In the genomic region with DNA sequence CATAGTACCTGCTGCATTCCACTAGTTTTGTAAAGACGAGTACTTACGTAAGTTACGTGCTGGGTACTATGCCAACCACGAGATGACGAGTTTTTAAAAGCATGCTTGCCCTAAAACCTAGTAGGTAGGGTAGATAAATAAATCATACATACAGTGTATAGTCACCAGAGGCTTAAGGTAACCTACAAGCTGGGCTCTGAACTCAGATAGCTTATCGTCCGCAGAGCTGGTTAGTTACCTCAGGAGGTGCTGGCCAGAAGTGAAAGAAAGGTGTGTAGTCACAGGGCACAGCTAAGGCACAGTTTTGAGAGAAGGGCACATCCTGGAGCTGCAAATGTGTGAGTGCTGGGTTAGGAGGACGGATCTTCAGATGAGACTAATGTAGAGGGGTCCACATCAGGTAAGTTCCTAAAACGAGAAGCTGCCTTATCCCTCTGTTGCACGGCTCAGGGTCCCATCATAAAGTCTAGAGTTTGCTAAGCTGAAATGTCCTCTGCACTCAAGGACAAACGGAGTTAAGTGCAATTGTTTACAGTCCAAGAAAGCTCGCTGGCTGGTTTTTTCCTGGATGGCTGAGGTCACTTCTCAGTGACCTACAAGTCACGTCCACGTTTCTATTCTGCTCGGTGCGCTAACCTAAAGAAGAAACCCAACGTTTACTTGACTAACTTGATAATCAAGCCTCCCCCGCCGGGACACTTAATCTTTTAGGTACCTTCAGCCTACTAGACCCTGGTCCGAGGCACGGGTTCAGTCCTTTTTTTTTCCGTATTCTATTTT, we compare ENCODE assay signal across 8 cellular contexts. TPM values are rescaled to one million over a fixed set of nuclear protein-coding genes. Genes with fewer than 3 reads are reported as not detected.
DNase-seq lines count a peak whose midpoint lies in the region; ATAC-seq and TF ChIP-seq lines count a peak whose summit lies in the region.

No MANE protein-coding gene starts in this region.

- H3K36me3 ChIP-seq in CD8-positive, alpha-beta memory T cell (ENCODE audit: insufficient read depth, low read length): no peaks in the 10 kb centered on the region
- H3K36me3 ChIP-seq in right atrium auricular region: no peaks in the 10 kb centered on the region
- no peaks in the 10 kb centered on the region for H3K36me3 ChIP-seq in gastrocnemius medialis

- CTCF ChIA-PET in CD8-positive, alpha-beta memory T cell (lab: Charles Lee): interaction anchor here (1.5 to 2.3 kb wide), 2 partner anchors 69 to 579 kb away, joined by 9 read pairs; a partner anchor contains a TSS

- TF ChIP-seq CTCF in right atrium auricular region (IDR thresholded peaks at IDR 0.05) (no peak), gastrocnemius medialis (IDR thresholded peaks at IDR 0.05 in 4 of 5, conservative IDR thresholded peaks at IDR 0.05 in 1 of 5) (no peak)

- no peak for DNase-seq in CD8-positive, alpha-beta memory T cell
- DNase-seq in activated T-cell treated with anti-CD3 and anti-CD28 coated beads, Interleukin-2, amount 50 U/mL, for 48 hours: peak; percentile 18 to 21
- DNase-seq in right atrium auricular region (ENCODE audit: low spot score) (no peak), gastrocnemius medialis (no peak), HCEC 1CT (no peak), GOT3 (lab: John Stamatoyannopoulos, UW) (no peak), NCI-H1436 (lab: John Stamatoyannopoulos, UW) (no peak)

- POLR2A ChIA-PET in CD8-positive, alpha-beta memory T cell (lab: Charles Lee): interaction anchor here (0.7 to 1.0 kb wide), 2 partner anchors 69 to 579 kb away, joined by 4 to 9 read pairs; a partner anchor contains a TSS

- H3K36me3 Mint-ChIP-seq in CD8-positive, alpha-beta memory T cell: peaks cover 0 to 4% (median 3%) of the 10 kb centered on the region in 3 donors

- H3K4me1 Mint-ChIP-seq in CD8-positive, alpha-beta memory T cell: peaks cover 26 to 34% (median 30%) of the 10 kb centered on the region in 3 donors

- peak overlapping the region; percentile 82 to 95 (median 93) for H3K4me3 Mint-ChIP-seq in CD8-positive, alpha-beta memory T cell

- peaks cover 14% of the 10 kb centered on the region for H3K4me1 ChIP-seq in CD8-positive, alpha-beta memory T cell (ENCODE audit: insufficient read depth, low read length)
- H3K4me1 ChIP-seq in right atrium auricular region: peaks cover 0 to 13% of the 10 kb centered on the region in 2 donors
- H3K4me1 ChIP-seq in gastrocnemius medialis: peaks cover 11 to 13% of the 10 kb centered on the region in 2 donors

- H3K27me3 Mint-ChIP-seq in CD8-positive, alpha-beta memory T cell: peaks cover 5 to 6% of the 10 kb centered on the region in 2 donors

- peak overlapping the region; percentile 76 for H3K27ac ChIP-seq in CD8-positive, alpha-beta memory T cell (ENCODE audit: low read depth, low read length)
- H3K27ac ChIP-seq in right atrium auricular region (peak overlapping the region; percentile 88 to 94), gastrocnemius medialis (peak overlapping the region; percentile 76 to 91 (median 86))

- intact Hi-C loops in gastrocnemius medialis (cut with DNase I; ENCODE audit: low total_unique reads): loop anchor here (1.0 to 2.0 kb wide), 2 partner anchors 70 to 192 kb away; a partner anchor contains a TSS

- peak overlapping the region; percentile 75 to 93 (median 89) for H3K27ac Mint-ChIP-seq in CD8-positive, alpha-beta memory T cell

- ATAC-seq in HG02678 (IDR thresholded peaks at IDR 0.05; ENCODE audit: unreplicated experiment) (peak; percentile 0), gastrocnemius medialis (peak in 1 of 2 donors; percentile 9)

- peaks cover 0 to 3% (median 0%) of the 10 kb centered on the region in 5 donors for H3K9me3 Mint-ChIP-seq in CD8-positive, alpha-beta memory T cell

- no peak for TF ChIP-seq POLR2A in gastrocnemius medialis (IDR thresholded peaks at IDR 0.05)

- no peaks in the 10 kb centered on the region for H3K9me3 ChIP-seq in CD8-positive, alpha-beta memory T cell (ENCODE audit: low read length)
- peaks cover 0 to 6% of the 10 kb centered on the region in 2 donors for H3K9me3 ChIP-seq in right atrium auricular region
- H3K9me3 ChIP-seq in gastrocnemius medialis: no peaks in the 10 kb centered on the region

- H3K4me3 ChIP-seq in CD8-positive, alpha-beta memory T cell (ENCODE audit: low read length): peak overlapping the region; percentile 72
- H3K4me3 ChIP-seq in right atrium auricular region: peak overlapping the region; percentile 92 to 93
- H3K4me3 ChIP-seq in gastrocnemius medialis: peak overlapping the region; percentile 88 to 96 (median 92)

- no peaks in the 10 kb centered on the region for H3K27me3 ChIP-seq in CD8-positive, alpha-beta memory T cell (ENCODE audit: insufficient read depth, low read length, poor library complexity, severe bottlenecking)
- no peaks in the 10 kb centered on the region for H3K27me3 ChIP-seq in right atrium auricular region
- no peaks in the 10 kb centered on the region for H3K27me3 ChIP-seq in gastrocnemius medialis

- in situ Hi-C loops in gastrocnemius medialis (cut with MboI; ENCODE audit: low sequenced_read_pairs in 4 of 4): loop anchor here in 1 of 4 donors (10.0 kb wide), 1 partner anchor 70 kb away; a partner anchor contains a TSS

RNA-seq across cellular contexts. Expression of a gene that starts 1.1 kb away (rescaled TPM):
- total RNA-seq in CD8-positive, alpha-beta memory T cell: 1 to 10 TPM; 4.0 to 4.4 TPM
- polyA plus RNA-seq in CD8-positive, alpha-beta memory T cell: 5.1 TPM
- total RNA-seq in right atrium auricular region: 10 to 100 TPM; 10.8 to 13.2 TPM
- total RNA-seq in gastrocnemius medialis: 10 to 100 TPM in 2 of 4 donors, 1 to 10 TPM in 2; 6.9 to 17.8 (median 10.6) TPM

Comparison
In these comparisons a context has a peak if more than half of its experiments do, and no peak if none do; other contexts are left out.
1. DNase-seq: peak in activated T-cell treated with anti-CD3 and anti-CD28 coated beads, Interleukin-2, amount 50 U/mL, for 48 hours (2 of 2); none in CD8-positive, alpha-beta memory T cell (0 of 5), right atrium auricular region (single experiment), gastrocnemius medialis (0 of 2), HCEC 1CT (single experiment), GOT3 (single experiment) and NCI-H1436 (single experiment).
2. Peak in every context shown above with its lines, with median percentiles within 50 percentile points of each other: H3K27ac ChIP-seq and H3K4me3 ChIP-seq.